ENCODE assay signal across 10 cellular contexts in genomic region chr14:67357583-67358354, GRCh38. TPM values are rescaled to one million over a fixed set of nuclear protein-coding genes. Genes with fewer than 3 reads are reported as not detected.
DNase-seq lines count a peak whose midpoint lies in the region; ATAC-seq, FAIRE-seq and TF ChIP-seq lines count a peak whose summit lies in the region.
"Had no signal": no experiment of that assay in that cellular context is flagged by ENCODE, and none has a peak within 500 bp of the region (broad histone marks: within the 10 kb centered on the region; RNA-seq: fewer than 3 reads in every experiment).

No MANE protein-coding gene starts in this region.

- peaks cover 11% of the 10 kb centered on the region for H3K27me3 Mint-ChIP-seq in GM23338 (ENCODE audit: insufficient read depth, low read depth, poor library complexity)
- no peaks in the 10 kb centered on the region for H3K27me3 Mint-ChIP-seq in activated naive CD8-positive, alpha-beta T cell treated with anti-CD3 and anti-CD28 coated beads for 36 hours

- H3K4me1 ChIP-seq in GM23338 (ENCODE audit: insufficient read depth) (peaks cover 9% of the 10 kb centered on the region), kidney (ENCODE audit: control insufficient read depth in 1 of 2, insufficient read depth in 1 of 2, low read depth in 1 of 2, low read length in 2 of 2) (peaks cover 10 to 13% of the 10 kb centered on the region in 2 donors), foreskin keratinocyte (peaks cover 7% of the 10 kb centered on the region)

- no peaks in the 10 kb centered on the region for H3F3A ChIP-seq in GM23338 (replicated peaks; ENCODE audit: low read depth)

- peaks cover 7% of the 10 kb centered on the region; the same call in 1 of the 3 replicates for H3K36me3 Mint-ChIP-seq in GM23338 (ENCODE audit: low read depth)
- peaks cover 11% of the 10 kb centered on the region for H3K36me3 Mint-ChIP-seq in activated naive CD8-positive, alpha-beta T cell treated with anti-CD3 and anti-CD28 coated beads for 36 hours

- H3K27ac ChIP-seq in GM23338 (ENCODE audit: low read depth) (no peak overlapping the region), kidney (ENCODE audit: low read depth in 2 of 2, low read length in 2 of 2) (no peak overlapping the region), foreskin keratinocyte (no peak overlapping the region)

- no peaks in the 10 kb centered on the region for H3K9me2 ChIP-seq in GM23338 (ENCODE audit: insufficient read depth)

- CTCF ChIA-PET in AG04449 (lab: Yijun Ruan, JAX), result interaction anchor here (1.0 to 5.3 kb wide), 3 partner anchors 21 to 192 kb away, joined by 5 to 58 read pairs (median 9); no protein-coding TSS in a partner anchor

- H3K4me3 Mint-ChIP-seq in GM23338, result peak overlapping the region; percentile 99
- peak overlapping the region; percentile 97 for H3K4me3 Mint-ChIP-seq in activated naive CD8-positive, alpha-beta T cell treated with anti-CD3 and anti-CD28 coated beads for 36 hours

- peaks cover 83% of the 10 kb centered on the region for H3K79me2 ChIP-seq in GM23338 (replicated peaks; ENCODE audit: insufficient read depth)

- peaks cover 21% of the 10 kb centered on the region for H3K4me1 Mint-ChIP-seq in GM23338
- H3K4me1 Mint-ChIP-seq in activated naive CD8-positive, alpha-beta T cell treated with anti-CD3 and anti-CD28 coated beads for 36 hours, result peaks cover 46% of the 10 kb centered on the region

- POLR2A ChIA-PET in AG04449 (lab: Yijun Ruan, JAX), result no interaction called here

- H2AFZ ChIP-seq in GM23338, result no peak overlapping the region

- TF ChIP-seq CTCF in AG04449 (IDR thresholded peaks at IDR 0.05; ENCODE audit: insufficient read depth, low read length, missing control alignments), result no peak
- TF ChIP-seq CTCF in GM23338 (conservative IDR thresholded peaks at IDR 0.05; ENCODE audit: low read depth in 2 of 2), result no peak
- no peak for TF ChIP-seq CTCF in kidney (IDR thresholded peaks at IDR 0.05; ENCODE audit: borderline replicate concordance, extremely low read depth, insufficient read depth)
- no peak for TF ChIP-seq CTCF in foreskin keratinocyte (conservative IDR thresholded peaks at IDR 0.05)

- ATAC-seq in GM23338 (no peak), foreskin keratinocyte (no peak), HG02642 (IDR thresholded peaks at IDR 0.05; ENCODE audit: poor library complexity, unreplicated experiment) (no peak), HG02885 (IDR thresholded peaks at IDR 0.05; ENCODE audit: poor library complexity, unreplicated experiment) (no peak)

- H4K20me1 ChIP-seq in GM23338 (replicated peaks; ENCODE audit: insufficient read depth), result peaks cover 7% of the 10 kb centered on the region; the same call in 1 of the 2 replicates

- DNase-seq in AG04449 (ENCODE audit: low read depth, low spot score), result no peak
- no peak for DNase-seq in GM23338 (ENCODE audit: low spot score)
- no peak for DNase-seq in activated naive CD8-positive, alpha-beta T cell treated with anti-CD3 and anti-CD28 coated beads for 36 hours
- DNase-seq in kidney, result no peak
- no peak for DNase-seq in foreskin keratinocyte
- DNase-seq in epidermal melanocyte (ENCODE audit: insufficient read length, low spot score), result no peak
- DNase-seq: dermis blood vessel endothelial cell; stimulated activated CD4-positive, alpha-beta T cell treated with anti-CD3 and anti-CD28 coated beads, Interleukin-4, amount 100 ng/mL, for 4 hours had no signal

- H3K27me3 ChIP-seq in GM23338 (ENCODE audit: insufficient read depth), result no peaks in the 10 kb centered on the region
- no peaks in the 10 kb centered on the region for H3K27me3 ChIP-seq in foreskin keratinocyte

- peak overlapping the region; percentile 10 for H3K4me3 ChIP-seq in AG04449 (ENCODE audit: low read depth, low read length)
- peak overlapping the region; percentile 90 for H3K4me3 ChIP-seq in GM23338
- peak overlapping the region; percentile 26 to 92 for H3K4me3 ChIP-seq in kidney (ENCODE audit: low read length in 2 of 2)

- H3K27ac Mint-ChIP-seq in GM23338, result no peak overlapping the region; the same call in 1 of the 2 replicates
- H3K27ac Mint-ChIP-seq in activated naive CD8-positive, alpha-beta T cell treated with anti-CD3 and anti-CD28 coated beads for 36 hours, result no peak overlapping the region

- H3K4me2 ChIP-seq in GM23338, result peak overlapping the region; percentile 92

- H3K9ac ChIP-seq in kidney (ENCODE audit: low read length in 2 of 2), result peak overlapping the region in 1 of 2 donors; percentile 98

- H3K9me3 Mint-ChIP-seq in GM23338, result no peaks in the 10 kb centered on the region
- H3K9me3 Mint-ChIP-seq in activated naive CD8-positive, alpha-beta T cell treated with anti-CD3 and anti-CD28 coated beads for 36 hours, result no peaks in the 10 kb centered on the region

- H3K36me3 ChIP-seq in GM23338 (ENCODE audit: insufficient read depth) (no peaks in the 10 kb centered on the region), kidney (ENCODE audit: control insufficient read depth in 1 of 2, insufficient read depth in 2 of 2, low read length in 2 of 2) (peaks cover 0 to under 1% of the 10 kb centered on the region in 2 donors)

- H3K9me3 ChIP-seq in kidney (ENCODE audit: control insufficient read depth in 1 of 2, low read length in 2 of 2), result no peaks in the 10 kb centered on the region

- intact Hi-C loops in kidney (cut with DNase I), result no loop called here

- FAIRE-seq in kidney (lab: Jason Lieb, UNC), result no peak

TF ChIP-seq in GM23338, 12 proteins besides CTCF, POLR2A, EP300 and RAD21:
- TF ChIP-seq POLR2AphosphoS5 (IDR thresholded peaks at IDR 0.05; ENCODE audit: low read depth), result no peak
- no peak for TF ChIP-seq ZNF114 (CRISPR knock-in tag; IDR thresholded peaks at IDR 0.05)
- no peak for TF ChIP-seq ETS1 (IDR thresholded peaks at IDR 0.05)
- TF ChIP-seq EZH2 (IDR thresholded peaks at IDR 0.05; ENCODE audit: low read depth, unreplicated experiment), result no peak

RNA-seq across cellular contexts. Expression of gene ATP6V1D, which starts 1.8 kb away (rescaled TPM):
- 61.5 and 74.2 TPM in 2 replicates for total RNA-seq in GM23338 (2014; rRNA removed; shearing (Covaris generic))
- polyA plus RNA-seq in GM23338 (2016; fragmentation: Nextera tagmentation; extraction: Ambion mirVana) (87.8 and 105 TPM in 2 replicates), kidney (ENCODE audit: insufficient read depth, low read depth, low replicate concordance) (200 TPM), foreskin keratinocyte (70.2 and 77.0 TPM in 2 replicates)
- 10 to 100 TPM; 26.8 to 28.3 TPM for total RNA-seq in activated naive CD8-positive, alpha-beta T cell treated with anti-CD3 and anti-CD28 coated beads for 36 hours
- total RNA-seq in kidney (91.5 TPM), foreskin keratinocyte (93.4 and 115 TPM in 2 replicates)

RNA-seq across cellular contexts. Expression of gene EIF2S1, which starts 2.4 kb away (rescaled TPM):
- total RNA-seq in GM23338 (2014; rRNA removed; shearing (Covaris generic)), result 123 and 170 TPM in 2 replicates
- polyA plus RNA-seq in GM23338 (2016; fragmentation: Nextera tagmentation; extraction: Ambion mirVana) (63.7 and 121 TPM in 2 replicates), kidney (ENCODE audit: insufficient read depth, low read depth, low replicate concordance) (52.8 TPM), foreskin keratinocyte (121 and 144 TPM in 2 replicates)
- total RNA-seq in activated naive CD8-positive, alpha-beta T cell treated with anti-CD3 and anti-CD28 coated beads for 36 hours, result 100 to 1,000 TPM; 299 to 302 TPM
- total RNA-seq in kidney (78.2 TPM), foreskin keratinocyte (200 and 235 TPM in 2 replicates)

RNA-seq across cellular contexts. Expression of gene PLEK2, which starts 54.2 kb away (rescaled TPM):
- 1.0 TPM in 1 of 2 replicates, not detected in the other for total RNA-seq in GM23338 (2014; rRNA removed; shearing (Covaris generic))
- polyA plus RNA-seq in GM23338 (2016; fragmentation: Nextera tagmentation; extraction: Ambion mirVana), result 0.61 and 2.2 TPM in 2 replicates
- 1 to 10 TPM; 4.1 to 4.2 TPM for total RNA-seq in activated naive CD8-positive, alpha-beta T cell treated with anti-CD3 and anti-CD28 coated beads for 36 hours
- total RNA-seq in kidney, result 10.8 TPM
- 11.4 TPM for polyA plus RNA-seq in kidney (ENCODE audit: insufficient read depth, low read depth, low replicate concordance)
- total RNA-seq in foreskin keratinocyte, result 336 and 531 TPM in 2 replicates
- 333 and 495 TPM in 2 replicates for polyA plus RNA-seq in foreskin keratinocyte

Comparison
In these comparisons a context has a peak if more than half of its experiments do, and no peak if none do; other contexts are left out.
1. H3K4me3 ChIP-seq: peak in every context shown above with its lines; median percentile 90 in GM23338; 59 in kidney; 10 in AG04449.
2. RNA of gene PLEK2, which starts 54.2 kb away (total RNA-seq): 336 to 531 TPM in foreskin keratinocyte; 10.8 TPM in kidney (single experiment), 4.1 to 4.2 TPM in activated naive CD8-positive, alpha-beta T cell treated with anti-CD3 and anti-CD28 coated beads for 36 hours and 1.0 TPM in GM23338; every median in the first group is over 10 times any median in the second.